Comparison of ENCODE assay signal across 17 cellular contexts in the genomic region with DNA sequence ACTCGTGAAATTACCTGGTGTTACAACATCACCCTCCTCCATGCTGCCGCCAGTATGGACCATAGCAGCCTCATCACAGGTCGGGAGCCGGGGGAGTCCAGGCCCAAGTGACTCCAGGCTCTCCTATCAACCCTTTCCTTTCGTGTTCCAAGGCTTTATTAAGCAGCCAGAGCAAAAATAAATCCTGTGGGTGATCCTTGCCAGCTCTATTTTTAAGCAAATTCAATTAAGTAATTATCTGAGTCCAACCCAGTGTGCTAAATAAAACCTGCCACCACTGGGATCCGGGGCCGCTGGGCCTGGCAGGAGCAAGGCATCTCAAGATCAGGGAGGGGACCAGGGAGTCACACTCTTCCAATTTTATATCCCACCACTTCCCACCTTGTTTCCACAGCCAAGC.
DNase-seq lines count a peak whose midpoint lies in the region; ATAC-seq and TF ChIP-seq lines count a peak whose summit lies in the region.
"Had no signal": no experiment of that assay in that cellular context is flagged by ENCODE, and none has a peak within 500 bp of the region (broad histone marks: within the 10 kb centered on the region; RNA-seq: fewer than 3 reads in every experiment).

No MANE protein-coding gene starts in this region.

- TF ChIP-seq CTCF in heart right ventricle (IDR thresholded peaks at IDR 0.05), result no peak

- ATAC-seq in Right ventricle myocardium inferior, result peak; percentile 31
- ATAC-seq in left cardiac atrium, result no peak
- peak in 7 of 8 donors; percentile 28 to 80 (median 63) for ATAC-seq in heart right ventricle
- no peak for ATAC-seq in right cardiac atrium
- ATAC-seq in left ventricle myocardium superior, result peak; percentile 91
- ATAC-seq in GM18858 (IDR thresholded peaks at IDR 0.05; ENCODE audit: unreplicated experiment), result no peak
- ATAC-seq: CD8-positive, alpha-beta T cell; GM23338; HCT116 had no signal

- peaks cover 0 to 27% (median 0%) of the 10 kb centered on the region in 7 donors for H3K27me3 ChIP-seq in heart right ventricle
- no peaks in the 10 kb centered on the region for H3K27me3 ChIP-seq in right cardiac atrium (ENCODE audit: control insufficient read depth, insufficient read depth)

- H3K4me1 ChIP-seq in heart right ventricle (no peaks in the 10 kb centered on the region), right cardiac atrium (ENCODE audit: control insufficient read depth, insufficient read depth, low read length) (no peaks in the 10 kb centered on the region)
- H3K4me1 ChIP-seq: BLaER1 had no signal

- H3K4me3 ChIP-seq in heart right ventricle (no peak overlapping the region), right cardiac atrium (ENCODE audit: low read length) (no peak overlapping the region)
- H3K4me3 ChIP-seq: BLaER1, GM23338 had no signal

- intact Hi-C loops in Right ventricle myocardium inferior (cut with DNase I), result no loop called here
- intact Hi-C loops in left cardiac atrium (cut with DNase I), result no loop called here
- intact Hi-C loops in heart right ventricle (cut with DNase I), result no loop called here
- intact Hi-C loops in right cardiac atrium (cut with DNase I), result no loop called here
- intact Hi-C loops in left ventricle myocardium superior (cut with micrococcal nuclease), result no loop called here

- no peaks in the 10 kb centered on the region for H3K9me3 ChIP-seq in heart right ventricle
- no peaks in the 10 kb centered on the region for H3K9me3 ChIP-seq in right cardiac atrium (ENCODE audit: control insufficient read depth, low read length)
- H3K9me3 ChIP-seq: BLaER1, Caco-2 had no signal

- no peak overlapping the region for H3K27ac ChIP-seq in heart right ventricle
- H3K27ac ChIP-seq in right cardiac atrium (ENCODE audit: low read length), result no peak overlapping the region
- H3K27ac ChIP-seq: 22Rv1, BLaER1, C4-2B had no signal

- H3K36me3 ChIP-seq in heart right ventricle, result no peaks in the 10 kb centered on the region
- H3K36me3 ChIP-seq: BLaER1 had no signal

- DNase-seq in Right ventricle myocardium inferior (ENCODE audit: missing footprints) (no peak), left cardiac atrium (no peak), heart right ventricle (peak in 1 of 2 donors; percentile 11), right cardiac atrium (no peak), left ventricle myocardium superior (peak; percentile 36)
- DNase-seq: Caco-2; CD4-positive, CD25-positive, alpha-beta regulatory T cell; CD8-positive, alpha-beta T cell; DMS153; DND-41; H9 had no signal

- WGBS in heart right ventricle, 2 donors, result 47 to 49% methylated on average over 7 of the region's 7 CpGs
- 58% methylated on average over 7 of the region's 7 CpGs for WGBS in right cardiac atrium

Comparison
In these comparisons a context has a peak if more than half of its experiments do, and no peak if none do; other contexts are left out.
1. ATAC-seq: peak in Right ventricle myocardium inferior (single experiment), heart right ventricle (7 of 8) and left ventricle myocardium superior (single experiment); none in left cardiac atrium (0 of 2), right cardiac atrium (0 of 2) and GM18858 (single experiment).